8 cellular contexts compared by ENCODE assay signal in genomic region chr1:234612352-234613127, GRCh38. TPM values are rescaled to one million over a fixed set of nuclear protein-coding genes. Genes with fewer than 3 reads are reported as not detected.
DNase-seq lines count a peak whose midpoint lies in the region; ATAC-seq and TF ChIP-seq lines count a peak whose summit lies in the region.

No MANE protein-coding gene starts in this region.

- H3K9me3 Mint-ChIP-seq in natural killer cell treated with Interleukin-12 subunit alpha and Interleukin-12 subunit beta and Interleukin-15 and Interleukin-18, amount 100 ng/mL, for 72 hours, result no peaks in the 10 kb centered on the region

- H3K27me3 ChIP-seq in PC-9 (ENCODE audit: insufficient read depth, low read depth), result no peaks in the 10 kb centered on the region
- H3K27me3 ChIP-seq in esophagus squamous epithelium, result no peaks in the 10 kb centered on the region

- H3K27ac ChIP-seq in PC-9 (peak overlapping the region; percentile 100), esophagus squamous epithelium (peak overlapping the region; percentile 99 to 100 (median 100)), substantia nigra (ENCODE audit: low read depth, low read length, poor library complexity, severe bottlenecking) (peak overlapping the region; percentile 99)

- no TSS peak for BruUV-seq in PC-9 (replicated peaks; lab: Mats Ljungman, UMichigan)

- H3K9me2 ChIP-seq in PC-9 (ENCODE audit: insufficient read depth), result no peaks in the 10 kb centered on the region

- H3K4me1 ChIP-seq in PC-9 (replicated peaks; ENCODE audit: insufficient read depth), result peaks cover 38% of the 10 kb centered on the region
- H3K4me1 ChIP-seq in esophagus squamous epithelium, result peaks cover 34 to 58% (median 42%) of the 10 kb centered on the region in 3 donors

- POLR2A ChIA-PET in PC-9 (lab: Charles Lee; ENCODE audit: unreplicated experiment), result interaction anchor here (0.6 to 2.9 kb wide), 14 partner anchors 9 to 455 kb away, joined by 3 to 65 read pairs (median 9); no protein-coding TSS in a partner anchor

- H3K27me3 Mint-ChIP-seq in natural killer cell treated with Interleukin-12 subunit alpha and Interleukin-12 subunit beta and Interleukin-15 and Interleukin-18, amount 100 ng/mL, for 72 hours, result no peaks in the 10 kb centered on the region

- H4K20me1 ChIP-seq in PC-9 (ENCODE audit: insufficient read depth), result peaks cover 5% of the 10 kb centered on the region

- H3K9me3 ChIP-seq in PC-9 (ENCODE audit: insufficient read depth, low read depth) (no peaks in the 10 kb centered on the region), esophagus squamous epithelium (no peaks in the 10 kb centered on the region)

- H3K4me2 ChIP-seq in PC-9, result peak overlapping the region; percentile 100

- peak overlapping the region; percentile 97 to 99 for H3K27ac Mint-ChIP-seq in natural killer cell treated with Interleukin-12 subunit alpha and Interleukin-12 subunit beta and Interleukin-15 and Interleukin-18, amount 100 ng/mL, for 72 hours

- peak overlapping the region; percentile 91 for H3K4me3 ChIP-seq in PC-9
- peak overlapping the region in 3 of 4 donors; percentile 27 to 90 (median 67) for H3K4me3 ChIP-seq in esophagus squamous epithelium

- 1 to 2% methylated on average over 16 to 18 of the region's 20 CpGs for WGBS in esophagus squamous epithelium, 2 donors

- intact Hi-C loops in PC-9 (cut with micrococcal nuclease; ENCODE audit: unreplicated experiment) (loop anchor here (1.0 kb wide), 8 partner anchors 19 to 471 kb away; no protein-coding TSS in a partner anchor), esophagus squamous epithelium (cut with DNase I) (loop anchor here (10.0 kb wide), 1 partner anchor 382 kb away; no protein-coding TSS in a partner anchor)

- CTCF ChIA-PET in PC-9 (lab: Charles Lee), result interaction anchor here (0.7 to 1.9 kb wide), 5 partner anchors 46 to 471 kb away, joined by 3 to 8 read pairs (median 5); no protein-coding TSS in a partner anchor

- peak in 3 of 4 donors; percentile 31 to 80 (median 68) for TF ChIP-seq POLR2A in esophagus squamous epithelium (IDR thresholded peaks at IDR 0.05)

- DNase-seq in DMS 273 (lab: John Stamatoyannopoulos, UW; ENCODE audit: unreplicated experiment), result peak; percentile 96
- peak; percentile 58 for DNase-seq in KG1 (lab: John Stamatoyannopoulos, UW)
- peak; percentile 94 to 99 for DNase-seq in PC-9
- DNase-seq in activated T-cell treated with anti-CD3 and anti-CD28 coated beads, Interleukin-2, amount 50 U/mL, for 48 hours, result peak; percentile 74 to 75
- DNase-seq in esophagus squamous epithelium (lab: John Stamatoyannopoulos, UW), result peak; percentile 55
- DNase-seq in natural killer cell treated with Interleukin-12 subunit alpha and Interleukin-12 subunit beta and Interleukin-15 and Interleukin-18, amount 100 ng/mL, for 72 hours (ENCODE audit: low spot score), result peak; percentile 80
- peak; percentile 30 to 89 (median 79) for DNase-seq in substantia nigra (lab: John Stamatoyannopoulos, UW)

- ATAC-seq in GM21515 (IDR thresholded peaks at IDR 0.05; ENCODE audit: unreplicated experiment), result peak; percentile 26
- peak; percentile 13 to 25 for ATAC-seq in natural killer cell treated with Interleukin-12 subunit alpha and Interleukin-12 subunit beta and Interleukin-15 and Interleukin-18, amount 100 ng/mL, for 72 hours

- TF ChIP-seq CTCF in PC-9 (conservative IDR thresholded peaks at IDR 0.05) (no peak), esophagus squamous epithelium (IDR thresholded peaks at IDR 0.05) (peak in 1 of 6 experiments; percentile 6)

- H3K4me1 Mint-ChIP-seq in natural killer cell treated with Interleukin-12 subunit alpha and Interleukin-12 subunit beta and Interleukin-15 and Interleukin-18, amount 100 ng/mL, for 72 hours (ENCODE audit: low read depth in 2 of 2), result peaks cover 41% of the 10 kb centered on the region in 2 donors

- peaks cover 5% of the 10 kb centered on the region for H3K36me3 ChIP-seq in PC-9 (ENCODE audit: low read depth)
- peaks cover under 1 to 8% (median 7%) of the 10 kb centered on the region in 3 donors for H3K36me3 ChIP-seq in esophagus squamous epithelium

- peak overlapping the region; percentile 91 for H3K4me3 Mint-ChIP-seq in natural killer cell treated with Interleukin-12 subunit alpha and Interleukin-12 subunit beta and Interleukin-15 and Interleukin-18, amount 100 ng/mL, for 72 hours

- H3F3A ChIP-seq in PC-9 (ENCODE audit: insufficient read depth, low read depth), result peaks cover 56% of the 10 kb centered on the region

- peaks cover 21% of the 10 kb centered on the region for H3K79me2 ChIP-seq in PC-9 (ENCODE audit: low read depth)

- H2AFZ ChIP-seq in PC-9, result no peak overlapping the region

- peaks cover 9% of the 10 kb centered on the region for H3K36me3 Mint-ChIP-seq in natural killer cell treated with Interleukin-12 subunit alpha and Interleukin-12 subunit beta and Interleukin-15 and Interleukin-18, amount 100 ng/mL, for 72 hours

RNA-seq across cellular contexts. Expression of gene IRF2BP2, which starts 2.6 kb away (rescaled TPM):
- 80.7 and 122 TPM in 2 replicates for total RNA-seq in PC-9 (2021)
- 10 to 100 TPM; 52.5 to 66.8 (median 57.6) TPM for total RNA-seq in esophagus squamous epithelium
- total RNA-seq in natural killer cell treated with Interleukin-12 subunit alpha and Interleukin-12 subunit beta and Interleukin-15 and Interleukin-18, amount 100 ng/mL, for 72 hours, result 100 to 1,000 TPM; 131 to 243 TPM

Comparison
In these comparisons a context has a peak if more than half of its experiments do, and no peak if none do; other contexts are left out.
1. Peak in every context shown above with its lines: DNase-seq, ATAC-seq, H3K4me3 ChIP-seq and H3K27ac ChIP-seq.